Comparison of ENCODE assay signal across 8 cellular contexts in genomic region chr18:64372850-64373249, GRCh38.
"Had no signal": no experiment of that assay in that cellular context is flagged by ENCODE, and none has a peak within 500 bp of the region (broad histone marks: within the 10 kb centered on the region; RNA-seq: fewer than 3 reads in every experiment).

No MANE protein-coding gene starts in this region.

- H3K4me3 ChIP-seq: GM23338, HAP-1 had no signal

- ATAC-seq: GM23338, HCT116 had no signal

- DNase-seq: H7, HFFc6, Kasumi-1, KG1 had no signal

- H3K4me2 ChIP-seq: GM23338 had no signal

- H3K36me3 ChIP-seq: HAP-1 had no signal

- H2AFZ ChIP-seq: GM23338 had no signal

- H3K27ac ChIP-seq: HL-60 had no signal

- H3K9me3 ChIP-seq: HAP-1 had no signal
